Comparison of ENCODE assay signal across 1 cellular context in the genomic region with DNA sequence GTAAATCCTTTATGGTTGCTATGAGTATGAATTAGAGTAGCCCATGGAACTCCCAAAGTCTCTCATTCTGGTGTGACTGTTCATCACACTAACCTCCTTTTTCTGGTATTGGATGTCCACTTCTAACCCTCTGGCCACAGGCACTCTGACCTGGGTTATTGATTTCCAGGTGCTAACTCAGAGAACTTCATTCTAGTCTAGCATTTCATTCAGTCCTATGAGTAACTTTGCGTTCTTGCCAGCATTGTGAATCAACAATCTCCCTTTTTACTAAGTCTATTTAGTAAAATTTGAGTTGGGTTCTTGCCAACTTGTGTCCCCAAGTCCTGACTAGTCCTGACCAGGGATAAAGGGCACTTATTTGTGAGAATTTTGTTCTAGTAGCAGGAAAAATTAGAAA.
TF ChIP-seq lines count a peak whose summit lies in the region.

No MANE protein-coding gene starts in this region.

TF ChIP-seq in IMR-90, 13 proteins besides CTCF, POLR2A, EP300 and RAD21:
- no peak for TF ChIP-seq BHLHE40 (IDR thresholded peaks at IDR 0.05; ENCODE audit: low read depth, low read length)
- TF ChIP-seq CEBPB (IDR thresholded peaks at IDR 0.05; ENCODE audit: low read depth, low read length) = no peak
- no peak for TF ChIP-seq MXI1 (IDR thresholded peaks at IDR 0.05; ENCODE audit: borderline replicate concordance, low read depth, low read length)
